Comparison of ENCODE assay signal across 11 cellular contexts in the genomic region with DNA sequence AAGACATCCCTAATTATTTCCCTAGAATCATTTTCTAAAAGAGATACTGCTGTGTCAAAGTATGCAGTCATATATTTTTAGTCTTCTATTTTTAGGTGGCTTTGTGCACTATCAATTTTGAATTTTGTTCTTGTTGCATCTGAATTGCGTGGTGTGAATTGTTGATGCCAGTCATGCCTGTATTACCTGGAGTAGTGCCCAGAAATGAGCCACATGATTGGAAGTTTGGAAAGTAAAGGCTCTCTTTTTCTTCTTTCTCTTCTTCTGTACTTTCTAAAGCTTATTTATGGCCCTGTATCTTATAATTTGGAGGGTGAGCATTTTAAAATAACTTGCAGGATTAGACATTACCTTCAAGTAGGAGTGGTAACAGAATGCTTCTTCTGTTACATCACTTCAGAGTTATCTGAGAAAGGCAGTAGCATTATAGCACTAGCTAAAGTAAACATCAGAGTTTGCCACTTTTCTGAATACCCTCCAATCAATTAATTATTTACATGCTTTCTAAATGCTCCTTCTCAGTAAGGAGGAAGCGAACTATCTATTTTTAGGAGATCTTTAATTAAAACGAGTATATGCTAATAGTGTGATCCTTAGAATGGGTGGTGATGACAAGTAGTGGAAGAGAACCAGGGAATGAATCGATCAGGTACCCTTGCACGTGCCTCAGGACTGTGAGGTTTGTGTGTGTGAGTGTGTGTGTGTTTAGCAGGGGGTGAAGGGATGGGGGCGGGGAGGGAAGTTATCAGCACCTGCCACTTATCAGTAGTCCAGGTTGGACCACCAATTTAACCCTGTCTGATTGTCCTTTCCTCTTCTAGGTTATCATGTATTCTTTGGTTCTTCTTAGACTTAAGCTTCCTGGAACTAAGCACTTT.
DNase-seq lines count a peak whose midpoint lies in the region; ATAC-seq and TF ChIP-seq lines count a peak whose summit lies in the region.
"Had no signal": no experiment of that assay in that cellular context is flagged by ENCODE, and none has a peak within 500 bp of the region (broad histone marks: within the 10 kb centered on the region; RNA-seq: fewer than 3 reads in every experiment).

No MANE protein-coding gene starts in this region.

- H3K27ac Mint-ChIP-seq in type B pancreatic cell, result no peak overlapping the region
- H3K27ac Mint-ChIP-seq: activated naive CD8-positive, alpha-beta T cell had no signal

- no peak overlapping the region for H3K4me3 Mint-ChIP-seq in type B pancreatic cell
- H3K4me3 Mint-ChIP-seq: activated naive CD8-positive, alpha-beta T cell had no signal

- H3K36me3 Mint-ChIP-seq in type B pancreatic cell, result peaks cover 4% of the 10 kb centered on the region
- H3K36me3 Mint-ChIP-seq: activated naive CD8-positive, alpha-beta T cell had no signal

- no peak overlapping the region for H2AFZ ChIP-seq in GM23248

- peak overlapping the region; percentile 50 for H3K4me2 ChIP-seq in GM23248 (ENCODE audit: unreplicated experiment)

- peak; percentile 85 for DNase-seq in GM23248
- DNase-seq in adipocyte (ENCODE audit: low read depth), result peak; percentile 71
- peak in 1 of 2 donors; percentile 72 for DNase-seq in cardiac muscle cell (ENCODE audit: low read depth in 1 of 2, low spot score in 1 of 2)
- DNase-seq in type B pancreatic cell (ENCODE audit: extremely low spot score, unreplicated experiment), result no peak
- no peak for DNase-seq in vagina (ENCODE audit: extremely low spot score in 2 of 2)
- no peak for DNase-seq in left colon
- DNase-seq: GDM1; stimulated activated CD4-positive, alpha-beta T cell treated with anti-CD3 and anti-CD28 coated beads, Interleukin-4, amount 100 ng/mL, for 24 hours had no signal

- H4K20me1 ChIP-seq in GM23248 (ENCODE audit: insufficient read depth), result no peaks in the 10 kb centered on the region

- in situ Hi-C loops in GM23248 (cut with MboI), result no loop called here

- peaks cover 21% of the 10 kb centered on the region for H3K79me2 ChIP-seq in GM23248 (ENCODE audit: insufficient read depth)

- peak overlapping the region; percentile 48 for H3K27ac ChIP-seq in GM23248
- peak overlapping the region; percentile 65 for H3K27ac ChIP-seq in cardiac muscle cell
- H3K27ac ChIP-seq in skeletal muscle tissue (ENCODE audit: low read depth, low read length), result peak overlapping the region; percentile 65
- H3K27ac ChIP-seq in vagina, result no peak overlapping the region

- H3K27me3 Mint-ChIP-seq in type B pancreatic cell, result no peaks in the 10 kb centered on the region

- ATAC-seq in left colon, result no peak
- ATAC-seq in GM21423 (IDR thresholded peaks at IDR 0.05; ENCODE audit: unreplicated experiment), result no peak

- intact Hi-C loops in vagina (cut with DNase I) (no loop called here), left colon (cut with DNase I, micrococcal nuclease) (no loop called here)

- TF ChIP-seq POLR2A in vagina (IDR thresholded peaks at IDR 0.05), result no peak

- peaks cover 67% of the 10 kb centered on the region for H3F3A ChIP-seq in GM23248 (ENCODE audit: insufficient read depth)

- 55 to 61% methylated on average over 6 of the region's 6 CpGs for WGBS in GM23248 (ENCODE audit: low coverage in 1 of 2, low lambda C conversion rate in 2 of 2, missing lambda C conversion rate in 2 of 2), 2 experiments

- no peaks in the 10 kb centered on the region for H3K9me3 Mint-ChIP-seq in type B pancreatic cell

- H3K36me3 ChIP-seq in GM23248 (ENCODE audit: low read depth) (0 out of 2 replicates have a peak, but pooled peaks cover 3% of the 10 kb centered on the region), adipocyte (ENCODE audit: control insufficient read depth, insufficient read depth, low read length, severe bottlenecking) (peaks cover 10% of the 10 kb centered on the region), cardiac muscle cell (peaks cover 17% of the 10 kb centered on the region), skeletal muscle tissue (ENCODE audit: control insufficient read depth in 3 of 3, insufficient read depth in 3 of 3, low read length in 3 of 3) (peaks cover 4 to 22% (median 9%) of the 10 kb centered on the region in 3 donors), vagina (peaks cover 0 to 6% of the 10 kb centered on the region in 2 donors)

- H3K27me3 ChIP-seq in GM23248 (replicated peaks; ENCODE audit: insufficient read depth), result no peaks in the 10 kb centered on the region
- H3K27me3 ChIP-seq in adipocyte (replicated peaks; ENCODE audit: control insufficient read depth, insufficient read depth, low read length), result no peaks in the 10 kb centered on the region
- no peaks in the 10 kb centered on the region for H3K27me3 ChIP-seq in cardiac muscle cell
- no peaks in the 10 kb centered on the region for H3K27me3 ChIP-seq in skeletal muscle tissue (ENCODE audit: control insufficient read depth in 3 of 3, insufficient read depth in 3 of 3, low read length in 3 of 3)
- H3K27me3 ChIP-seq in vagina, result no peaks in the 10 kb centered on the region

- no peak for TF ChIP-seq CTCF in cardiac muscle cell (IDR thresholded peaks at IDR 0.05; ENCODE audit: low read depth, low read length)
- TF ChIP-seq CTCF in type B pancreatic cell (conservative IDR thresholded peaks at IDR 0.05), result no peak
- TF ChIP-seq CTCF in vagina (IDR thresholded peaks at IDR 0.05), result no peak

- H3K4me1 ChIP-seq in GM23248 (ENCODE audit: insufficient read depth) (peaks cover 54% of the 10 kb centered on the region), adipocyte (ENCODE audit: control insufficient read depth, insufficient read depth, low read length) (peaks cover 31% of the 10 kb centered on the region), cardiac muscle cell (ENCODE audit: low read depth) (peaks cover 22% of the 10 kb centered on the region), skeletal muscle tissue (ENCODE audit: control insufficient read depth in 3 of 3, insufficient read depth in 3 of 3, low read length in 3 of 3) (peaks cover 21 to 34% (median 24%) of the 10 kb centered on the region in 3 donors), vagina (peaks cover 17% of the 10 kb centered on the region)

- no peaks in the 10 kb centered on the region for H3K9me3 ChIP-seq in GM23248 (ENCODE audit: low read depth)
- no peaks in the 10 kb centered on the region for H3K9me3 ChIP-seq in adipocyte (ENCODE audit: control insufficient read depth, low read length)
- H3K9me3 ChIP-seq in cardiac muscle cell (ENCODE audit: low read depth), result no peaks in the 10 kb centered on the region
- H3K9me3 ChIP-seq in skeletal muscle tissue (ENCODE audit: control insufficient read depth in 3 of 3, low read length in 3 of 3), result no peaks in the 10 kb centered on the region
- no peaks in the 10 kb centered on the region for H3K9me3 ChIP-seq in vagina

- H3K9ac ChIP-seq in GM23248, result peak overlapping the region; percentile 22
- H3K9ac ChIP-seq in adipocyte (ENCODE audit: low read length), result no peak overlapping the region
- H3K9ac ChIP-seq in skeletal muscle tissue (ENCODE audit: low read depth in 1 of 3, low read length in 3 of 3), result no peak overlapping the region

- H3K4me1 Mint-ChIP-seq in type B pancreatic cell (ENCODE audit: unreplicated experiment), result peaks cover 14% of the 10 kb centered on the region

- H3K4me3 ChIP-seq in GM23248 (no peak overlapping the region), adipocyte (ENCODE audit: low read length) (no peak overlapping the region), cardiac muscle cell (no peak overlapping the region), skeletal muscle tissue (ENCODE audit: low read length in 3 of 3) (peak overlapping the region in 1 of 3 donors; percentile 3), vagina (no peak overlapping the region)

- no peaks in the 10 kb centered on the region for H3K9me2 ChIP-seq in GM23248 (ENCODE audit: insufficient read depth)

Comparison
In these comparisons a context has a peak if more than half of its experiments do, and no peak if none do; other contexts are left out.
1. DNase-seq: peak in GM23248 (single experiment) and adipocyte (single experiment); none in type B pancreatic cell (single experiment), vagina (0 of 2) and left colon (0 of 2).